In the genomic region with DNA sequence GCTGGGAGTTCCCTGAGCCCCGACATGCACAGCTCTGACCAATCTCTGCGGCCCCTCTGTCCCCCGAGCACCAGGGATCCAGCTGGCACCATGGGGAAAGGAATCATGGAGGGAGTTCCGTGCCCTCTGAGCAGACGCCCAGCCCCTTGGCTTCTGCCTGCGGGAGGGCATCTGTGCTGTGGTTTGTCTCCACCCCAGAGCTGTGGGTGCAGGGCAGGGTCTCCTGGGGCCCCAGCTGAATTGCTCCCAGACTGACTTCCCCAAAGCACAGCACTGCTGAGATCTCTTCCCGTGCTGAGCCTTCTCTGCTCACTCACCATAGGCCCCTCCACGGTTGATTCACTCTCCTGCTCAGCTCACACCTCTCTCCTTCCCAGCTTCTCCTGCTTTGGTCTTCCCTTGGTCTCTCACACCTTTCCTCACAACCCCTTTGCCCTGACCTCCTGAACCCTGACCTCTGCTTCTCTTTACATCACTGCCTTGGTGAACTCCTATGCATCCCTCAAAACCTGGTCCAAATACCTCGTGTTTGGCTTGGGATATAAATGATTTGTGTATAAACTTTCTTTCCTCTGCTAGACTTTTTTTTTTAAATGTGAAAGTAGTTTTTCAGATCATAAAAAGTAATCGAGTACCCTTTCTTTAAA, we compare ENCODE assay signal across 9 cellular contexts.
DNase-seq lines count a peak whose midpoint lies in the region; ATAC-seq and TF ChIP-seq lines count a peak whose summit lies in the region.
"Had no signal": no experiment of that assay in that cellular context is flagged by ENCODE, and none has a peak within 500 bp of the region (broad histone marks: within the 10 kb centered on the region; RNA-seq: fewer than 3 reads in every experiment).

No MANE protein-coding gene starts in this region.

- H3K4me3 Mint-ChIP-seq in CD4-positive, alpha-beta memory T cell: peak overlapping the region; percentile 94 to 99 (median 96)
- peak overlapping the region; percentile 83 for H3K4me3 Mint-ChIP-seq in activated naive CD8-positive, alpha-beta T cell treated with anti-CD3 and anti-CD28 coated beads, Interleukin-2, amount 50 U/mL, for 24 hours
- H3K4me3 Mint-ChIP-seq in natural killer cell: peak overlapping the region; percentile 80

- H3K9me3 ChIP-seq in CD4-positive, alpha-beta memory T cell (ENCODE audit: control insufficient read depth in 1 of 2, low read length in 2 of 2): no peaks in the 10 kb centered on the region

- POLR2A ChIA-PET in CD4-positive, alpha-beta memory T cell (lab: Charles Lee; ENCODE audit: partially characterized antibody): interaction anchor here (0.7 to 97.0 kb wide), 12 partner anchors 1 to 89 kb away, joined by 3 to 6031 read pairs (median 5); no protein-coding TSS in a partner anchor

- H3K9me3 Mint-ChIP-seq in CD4-positive, alpha-beta memory T cell: peaks cover 0 to 4% (median 0%) of the 10 kb centered on the region in 8 donors
- no peaks in the 10 kb centered on the region for H3K9me3 Mint-ChIP-seq in activated naive CD8-positive, alpha-beta T cell treated with anti-CD3 and anti-CD28 coated beads, Interleukin-2, amount 50 U/mL, for 24 hours
- H3K9me3 Mint-ChIP-seq in natural killer cell: no peaks in the 10 kb centered on the region

- H3K27me3 Mint-ChIP-seq in CD4-positive, alpha-beta memory T cell: no peaks in the 10 kb centered on the region
- no peaks in the 10 kb centered on the region for H3K27me3 Mint-ChIP-seq in activated naive CD8-positive, alpha-beta T cell treated with anti-CD3 and anti-CD28 coated beads, Interleukin-2, amount 50 U/mL, for 24 hours
- H3K27me3 Mint-ChIP-seq in natural killer cell (ENCODE audit: low read depth in 2 of 2): no peaks in the 10 kb centered on the region

- in situ Hi-C loops in ACHN (cut with HindIII; ENCODE audit: low pct_ligation_motif_present, low pct_unique_long_range_greater_than_20kb, low sequenced_read_pairs): no loop called here

- H3K27me3 ChIP-seq in CD4-positive, alpha-beta memory T cell (ENCODE audit: insufficient read depth, low read length): no peaks in the 10 kb centered on the region

- H3K4me1 ChIP-seq in CD4-positive, alpha-beta memory T cell (ENCODE audit: insufficient read depth, low read length): peaks cover 97% of the 10 kb centered on the region

- CTCF ChIA-PET in CD4-positive, alpha-beta memory T cell (lab: Charles Lee; ENCODE audit: partially characterized antibody): interaction anchor here (0.9 to 4.5 kb wide), 10 partner anchors 10 to 88 kb away, joined by 3 to 29 read pairs (median 7); no protein-coding TSS in a partner anchor

- DNase-seq in CD4-positive, alpha-beta memory T cell: no peak
- peak; percentile 70 to 71 for DNase-seq in Kasumi-1 (lab: John Stamatoyannopoulos, UW)
- DNase-seq in activated naive CD8-positive, alpha-beta T cell treated with anti-CD3 and anti-CD28 coated beads, Interleukin-2, amount 50 U/mL, for 24 hours: no peak
- DNase-seq in natural killer cell: no peak
- no peak for DNase-seq in ACHN
- DNase-seq: NCI-H345 had no signal

- no peak for TF ChIP-seq CTCF in natural killer cell (IDR thresholded peaks at IDR 0.05)

- H3K36me3 Mint-ChIP-seq in CD4-positive, alpha-beta memory T cell: peaks cover 33 to 41% of the 10 kb centered on the region in 2 donors
- H3K36me3 Mint-ChIP-seq in activated naive CD8-positive, alpha-beta T cell treated with anti-CD3 and anti-CD28 coated beads, Interleukin-2, amount 50 U/mL, for 24 hours (ENCODE audit: low read depth): peaks cover 4% of the 10 kb centered on the region
- H3K36me3 Mint-ChIP-seq in natural killer cell: no peaks in the 10 kb centered on the region

- ATAC-seq in activated naive CD8-positive, alpha-beta T cell treated with anti-CD3 and anti-CD28 coated beads, Interleukin-2, amount 50 U/mL, for 24 hours: no peak
- ATAC-seq in natural killer cell (no peak), GM18520 (IDR thresholded peaks at IDR 0.05; ENCODE audit: unreplicated experiment) (no peak), HG02678 (IDR thresholded peaks at IDR 0.05; ENCODE audit: unreplicated experiment) (no peak), GM21737 (IDR thresholded peaks at IDR 0.05; ENCODE audit: unreplicated experiment) (no peak)

- peak overlapping the region; percentile 96 to 100 (median 98) for H3K27ac Mint-ChIP-seq in CD4-positive, alpha-beta memory T cell
- H3K27ac Mint-ChIP-seq in activated naive CD8-positive, alpha-beta T cell treated with anti-CD3 and anti-CD28 coated beads, Interleukin-2, amount 50 U/mL, for 24 hours: peak overlapping the region; percentile 93
- H3K27ac Mint-ChIP-seq in natural killer cell: peak overlapping the region; percentile 92 to 98

- intact Hi-C loops in CD4-positive, alpha-beta memory T cell (cut with micrococcal nuclease): loop anchor here (1.0 to 5.0 kb wide), 3 partner anchors 15 to 35 kb away; no protein-coding TSS in a partner anchor
- intact Hi-C loops in natural killer cell (cut with micrococcal nuclease): loop anchor here (2.0 kb wide), 1 partner anchor 39 kb away; no protein-coding TSS in a partner anchor

- H3K4me3 ChIP-seq in CD4-positive, alpha-beta memory T cell (ENCODE audit: low read length in 2 of 2): peak overlapping the region; percentile 59 to 88

- H3K4me1 Mint-ChIP-seq in CD4-positive, alpha-beta memory T cell: peaks cover 56 to 100% (median 81%) of the 10 kb centered on the region in 4 donors
- peaks cover 90% of the 10 kb centered on the region for H3K4me1 Mint-ChIP-seq in activated naive CD8-positive, alpha-beta T cell treated with anti-CD3 and anti-CD28 coated beads, Interleukin-2, amount 50 U/mL, for 24 hours
- peaks cover 83 to 96% of the 10 kb centered on the region in 2 donors for H3K4me1 Mint-ChIP-seq in natural killer cell

- peak overlapping the region; percentile 87 for H3K27ac ChIP-seq in CD4-positive, alpha-beta memory T cell (ENCODE audit: low read depth, low read length)

- peaks cover 14% of the 10 kb centered on the region for H3K36me3 ChIP-seq in CD4-positive, alpha-beta memory T cell (ENCODE audit: insufficient read depth, low read length)

Comparison
In these comparisons a context has a peak if more than half of its experiments do, and no peak if none do; other contexts are left out.
1. DNase-seq: peak in Kasumi-1 (2 of 2); none in CD4-positive, alpha-beta memory T cell (0 of 5), activated naive CD8-positive, alpha-beta T cell treated with anti-CD3 and anti-CD28 coated beads, Interleukin-2, amount 50 U/mL, for 24 hours (single experiment), natural killer cell (single experiment) and ACHN (single experiment).
2. Peak in every context shown above with its lines, with median percentiles within 50 percentile points of each other: H3K27ac Mint-ChIP-seq and H3K4me3 Mint-ChIP-seq.